Comparison of ENCODE assay signal across 1 cellular context in the genomic region with DNA sequence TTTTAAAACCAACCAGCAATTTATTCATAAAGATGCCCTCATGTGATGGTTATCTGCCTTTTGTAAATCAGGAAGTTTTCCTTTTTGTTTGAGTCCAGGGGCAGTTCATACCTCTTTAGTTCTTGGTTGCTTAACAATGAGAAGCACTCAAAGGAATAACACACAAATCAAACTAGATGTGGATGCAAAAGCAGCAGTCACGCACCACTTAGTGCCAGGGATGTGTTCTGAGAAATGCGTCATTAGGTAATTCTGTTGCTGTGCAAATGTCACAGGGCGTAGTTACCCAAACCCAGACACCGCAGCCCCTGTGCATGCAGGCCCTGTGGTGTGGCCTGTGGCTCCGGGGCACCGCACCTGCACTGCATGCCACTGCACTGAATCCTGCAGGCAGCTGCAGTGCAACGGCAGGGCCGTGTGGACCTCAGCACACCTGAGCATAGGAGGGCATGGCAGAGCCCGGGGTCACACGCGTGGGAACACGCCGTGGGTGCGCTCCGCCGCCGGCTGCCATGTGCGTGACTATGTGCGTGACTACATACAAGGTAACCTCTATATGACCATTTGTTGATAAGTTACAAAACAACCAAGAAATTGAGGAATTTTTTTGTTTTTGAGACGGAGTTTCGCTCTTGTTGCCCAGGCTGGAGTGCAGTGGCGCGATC.
TF ChIP-seq lines count a peak whose summit lies in the region.

No MANE protein-coding gene starts in this region.

TF ChIP-seq in SK-N-SH, 30 proteins besides CTCF, POLR2A, EP300 and RAD21 (continued from another document):
- TF ChIP-seq, protein P1, sequence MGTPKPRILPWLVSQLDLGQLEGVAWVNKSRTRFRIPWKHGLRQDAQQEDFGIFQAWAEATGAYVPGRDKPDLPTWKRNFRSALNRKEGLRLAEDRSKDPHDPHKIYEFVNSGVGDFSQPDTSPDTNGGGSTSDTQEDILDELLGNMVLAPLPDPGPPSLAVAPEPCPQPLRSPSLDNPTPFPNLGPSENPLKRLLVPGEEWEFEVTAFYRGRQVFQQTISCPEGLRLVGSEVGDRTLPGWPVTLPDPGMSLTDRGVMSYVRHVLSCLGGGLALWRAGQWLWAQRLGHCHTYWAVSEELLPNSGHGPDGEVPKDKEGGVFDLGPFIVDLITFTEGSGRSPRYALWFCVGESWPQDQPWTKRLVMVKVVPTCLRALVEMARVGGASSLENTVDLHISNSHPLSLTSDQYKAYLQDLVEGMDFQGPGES (IDR thresholded peaks at IDR 0.05; ENCODE audit: low read depth, low read length), result no peak
- TF ChIP-seq, protein P2, sequence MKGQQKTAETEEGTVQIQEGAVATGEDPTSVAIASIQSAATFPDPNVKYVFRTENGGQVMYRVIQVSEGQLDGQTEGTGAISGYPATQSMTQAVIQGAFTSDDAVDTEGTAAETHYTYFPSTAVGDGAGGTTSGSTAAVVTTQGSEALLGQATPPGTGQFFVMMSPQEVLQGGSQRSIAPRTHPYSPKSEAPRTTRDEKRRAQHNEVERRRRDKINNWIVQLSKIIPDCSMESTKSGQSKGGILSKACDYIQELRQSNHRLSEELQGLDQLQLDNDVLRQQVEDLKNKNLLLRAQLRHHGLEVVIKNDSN (IDR thresholded peaks at IDR 0.05; ENCODE audit: borderline replicate concordance, low read depth), result no peak
- TF ChIP-seq GABPA (IDR thresholded peaks at IDR 0.05; ENCODE audit: low read depth) (no peak), RFX5 (IDR thresholded peaks at IDR 0.05; ENCODE audit: low read length) (no peak), TEAD4 (IDR thresholded peaks at IDR 0.05; ENCODE audit: borderline replicate concordance, insufficient read depth) (no peak), EZH2phosphoT487 (IDR thresholded peaks at IDR 0.05; ENCODE audit: borderline replicate concordance, low read depth) (no peak)
